In the genomic region with DNA sequence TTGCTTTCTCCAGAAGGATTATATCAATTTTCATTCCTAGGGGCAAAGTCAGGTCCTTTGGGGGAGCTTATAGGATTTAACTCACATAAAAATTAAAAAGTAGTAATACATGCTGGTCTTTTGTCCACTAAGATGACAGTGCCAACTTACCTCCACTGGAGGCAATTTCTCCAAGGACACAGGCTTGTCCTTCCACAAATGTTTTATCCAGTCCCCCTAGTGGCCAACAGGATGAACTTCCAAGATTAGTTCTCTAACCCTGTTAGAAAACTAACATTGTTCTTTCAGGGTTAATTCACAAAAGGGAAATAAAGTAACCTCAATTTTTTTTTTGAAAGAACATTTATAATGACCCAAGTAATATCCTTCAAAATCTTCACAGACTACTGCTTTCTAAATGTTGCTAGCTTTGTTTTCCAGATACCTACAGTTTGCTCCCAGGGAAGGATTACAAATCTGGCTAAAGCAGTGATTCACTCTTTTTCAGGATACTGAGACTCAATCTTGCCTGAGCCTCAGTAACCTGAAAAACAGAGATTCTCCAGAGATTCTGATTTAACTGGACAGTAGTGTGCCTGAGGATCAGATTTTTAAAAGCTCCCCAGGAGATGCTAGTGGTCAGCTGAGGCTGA, we compare ENCODE assay signal across 9 cellular contexts. TPM values are rescaled to one million over a fixed set of nuclear protein-coding genes. Genes with fewer than 3 reads are reported as not detected.
DNase-seq lines count a peak whose midpoint lies in the region; ATAC-seq and TF ChIP-seq lines count a peak whose summit lies in the region.
"Had no signal": no experiment of that assay in that cellular context is flagged by ENCODE, and none has a peak within 500 bp of the region (broad histone marks: within the 10 kb centered on the region; RNA-seq: fewer than 3 reads in every experiment).

No MANE protein-coding gene starts in this region.

- no peaks in the 10 kb centered on the region for H3F3A ChIP-seq in Loucy (ENCODE audit: low read depth)

- no peak for DNase-seq in activated T-cell treated with anti-CD3 and anti-CD28 coated beads, Interleukin-2, amount 50 U/mL, for 4 hours
- DNase-seq in activated T-cell treated with anti-CD3 and anti-CD28 coated beads, Interleukin-2, amount 50 U/mL, for 48 hours: no peak
- DNase-seq in RWPE2 (ENCODE audit: low spot score) (no peak), midbrain (lab: John Stamatoyannopoulos, UW) (peak; percentile 22)
- DNase-seq in effector memory CD8-positive, alpha-beta T cell: peak; percentile 11 to 18 (median 13)

- no peaks in the 10 kb centered on the region for H3K27me3 ChIP-seq in Loucy (ENCODE audit: insufficient read depth, low read length, poor library complexity, severe bottlenecking)
- no peaks in the 10 kb centered on the region for H3K27me3 ChIP-seq in RWPE2 (ENCODE audit: insufficient read depth, poor library complexity, severe bottlenecking)

- H3K9ac ChIP-seq in Loucy (ENCODE audit: low read depth, low read length, poor library complexity, severe bottlenecking): no peak overlapping the region

- no peaks in the 10 kb centered on the region for H3K4me1 Mint-ChIP-seq in activated T-cell treated with anti-CD3 and anti-CD28 coated beads, Interleukin-2, amount 50 U/mL, for 4 hours (ENCODE audit: low read depth)
- H3K4me1 Mint-ChIP-seq in effector memory CD8-positive, alpha-beta T cell (ENCODE audit: low read depth in 2 of 2): no peaks in the 10 kb centered on the region

- no peaks in the 10 kb centered on the region for H3K27me3 Mint-ChIP-seq in activated T-cell treated with anti-CD3 and anti-CD28 coated beads, Interleukin-2, amount 50 U/mL, for 4 hours (ENCODE audit: low read depth)
- H3K27me3 Mint-ChIP-seq in effector memory CD8-positive, alpha-beta T cell: no peaks in the 10 kb centered on the region
- H3K27me3 Mint-ChIP-seq: stimulated activated naive CD8-positive, alpha-beta T cell treated with anti-CD3 and anti-CD28 coated beads, Interleukin-15, Interleukin-2, amounts not matched to agents 100 ng/mL and 50 ng/mL, for 24 hours had no signal

- peak; percentile 43 to 48 for ATAC-seq in activated T-cell treated with anti-CD3 and anti-CD28 coated beads, Interleukin-2, amount 50 U/mL, for 4 hours
- ATAC-seq in RWPE2 (ENCODE audit: low read depth) (peak; percentile 79), HG03159 (IDR thresholded peaks at IDR 0.05; ENCODE audit: unreplicated experiment) (no peak), HG03135 (IDR thresholded peaks at IDR 0.05; ENCODE audit: unreplicated experiment) (no peak)
- peak; percentile 49 for ATAC-seq in effector memory CD8-positive, alpha-beta T cell (replicated peaks)

- H3K9me3 ChIP-seq in Loucy (ENCODE audit: insufficient read depth, low read depth, low read length) (no peaks in the 10 kb centered on the region), RWPE2 (ENCODE audit: severe bottlenecking) (no peaks in the 10 kb centered on the region)

- H3K36me3 Mint-ChIP-seq in activated T-cell treated with anti-CD3 and anti-CD28 coated beads, Interleukin-2, amount 50 U/mL, for 4 hours (ENCODE audit: insufficient read depth): no peaks in the 10 kb centered on the region
- no peaks in the 10 kb centered on the region for H3K36me3 Mint-ChIP-seq in effector memory CD8-positive, alpha-beta T cell (ENCODE audit: insufficient read depth)

- H3K9me3 Mint-ChIP-seq in activated T-cell treated with anti-CD3 and anti-CD28 coated beads, Interleukin-2, amount 50 U/mL, for 4 hours: no peaks in the 10 kb centered on the region
- no peaks in the 10 kb centered on the region for H3K9me3 Mint-ChIP-seq in effector memory CD8-positive, alpha-beta T cell
- H3K9me3 Mint-ChIP-seq: stimulated activated naive CD8-positive, alpha-beta T cell treated with anti-CD3 and anti-CD28 coated beads, Interleukin-15, Interleukin-2, amounts not matched to agents 100 ng/mL and 50 ng/mL, for 24 hours had no signal

- no peak overlapping the region for H3K27ac ChIP-seq in RWPE2 (ENCODE audit: poor library complexity, severe bottlenecking)

- H3K79me2 ChIP-seq in Loucy (ENCODE audit: insufficient read depth, low read length): no peaks in the 10 kb centered on the region

- H3K4me3 Mint-ChIP-seq in activated T-cell treated with anti-CD3 and anti-CD28 coated beads, Interleukin-2, amount 50 U/mL, for 4 hours: no peak overlapping the region
- no peak overlapping the region for H3K4me3 Mint-ChIP-seq in effector memory CD8-positive, alpha-beta T cell
- H3K4me3 Mint-ChIP-seq: stimulated activated naive CD8-positive, alpha-beta T cell treated with anti-CD3 and anti-CD28 coated beads, Interleukin-15, Interleukin-2, amounts not matched to agents 100 ng/mL and 50 ng/mL, for 24 hours had no signal

- H4K20me1 ChIP-seq in Loucy (ENCODE audit: insufficient read depth, low read length, poor library complexity, severe bottlenecking): no peaks in the 10 kb centered on the region

- H3K4me1 ChIP-seq in Loucy (ENCODE audit: insufficient read depth, low read length, poor library complexity, severe bottlenecking) (no peaks in the 10 kb centered on the region), RWPE2 (ENCODE audit: insufficient read depth, poor library complexity, severe bottlenecking) (no peaks in the 10 kb centered on the region)

- H3K36me3 ChIP-seq in Loucy (ENCODE audit: insufficient read depth, low read length): no peaks in the 10 kb centered on the region
- H3K36me3 ChIP-seq in RWPE2 (ENCODE audit: low read depth): no peaks in the 10 kb centered on the region

- H3K9me2 ChIP-seq in Loucy (replicated peaks; ENCODE audit: low read depth, low read length): no peaks in the 10 kb centered on the region

- H3K4me2 ChIP-seq in Loucy (ENCODE audit: low read depth, low read length, poor library complexity, severe bottlenecking): no peak overlapping the region

- H3K27ac Mint-ChIP-seq in effector memory CD8-positive, alpha-beta T cell: no peak overlapping the region
- H3K27ac Mint-ChIP-seq: stimulated activated naive CD8-positive, alpha-beta T cell treated with anti-CD3 and anti-CD28 coated beads, Interleukin-15, Interleukin-2, amounts not matched to agents 100 ng/mL and 50 ng/mL, for 24 hours had no signal

- H3K4me3 ChIP-seq in Loucy (ENCODE audit: low read length, poor library complexity, severe bottlenecking): no peak overlapping the region
- H3K4me3 ChIP-seq in RWPE2 (ENCODE audit: severe bottlenecking): no peak overlapping the region

- H2AFZ ChIP-seq in Loucy (ENCODE audit: low read length): no peak overlapping the region

- TF ChIP-seq CTCF in Loucy (conservative IDR thresholded peaks at IDR 0.05; ENCODE audit: low read length): peak; percentile 97
- peak; percentile 88 for TF ChIP-seq CTCF in RWPE2 (IDR thresholded peaks at IDR 0.05; ENCODE audit: poor library complexity, severe bottlenecking)

RNA-seq across cellular contexts. Expression of gene UBR2, which starts 31.7 kb away (rescaled TPM):
- 10 to 100 TPM; 16.8 to 21.3 (median 19.9) TPM for total RNA-seq in activated T-cell treated with anti-CD3 and anti-CD28 coated beads, Interleukin-2, amount 50 U/mL, for 4 hours

Comparison
In these comparisons a context has a peak if more than half of its experiments do, and no peak if none do; other contexts are left out.
1. ATAC-seq: peak in activated T-cell treated with anti-CD3 and anti-CD28 coated beads, Interleukin-2, amount 50 U/mL, for 4 hours (2 of 2), RWPE2 (single experiment) and effector memory CD8-positive, alpha-beta T cell (single experiment); none in HG03159 (single experiment) and HG03135 (single experiment).
2. DNase-seq: peak in effector memory CD8-positive, alpha-beta T cell (3 of 3) and midbrain (single experiment); none in activated T-cell treated with anti-CD3 and anti-CD28 coated beads, Interleukin-2, amount 50 U/mL, for 4 hours (single experiment), activated T-cell treated with anti-CD3 and anti-CD28 coated beads, Interleukin-2, amount 50 U/mL, for 48 hours (0 of 2) and RWPE2 (single experiment).